ENCODE assay signal across 1 cellular context in the genomic region with DNA sequence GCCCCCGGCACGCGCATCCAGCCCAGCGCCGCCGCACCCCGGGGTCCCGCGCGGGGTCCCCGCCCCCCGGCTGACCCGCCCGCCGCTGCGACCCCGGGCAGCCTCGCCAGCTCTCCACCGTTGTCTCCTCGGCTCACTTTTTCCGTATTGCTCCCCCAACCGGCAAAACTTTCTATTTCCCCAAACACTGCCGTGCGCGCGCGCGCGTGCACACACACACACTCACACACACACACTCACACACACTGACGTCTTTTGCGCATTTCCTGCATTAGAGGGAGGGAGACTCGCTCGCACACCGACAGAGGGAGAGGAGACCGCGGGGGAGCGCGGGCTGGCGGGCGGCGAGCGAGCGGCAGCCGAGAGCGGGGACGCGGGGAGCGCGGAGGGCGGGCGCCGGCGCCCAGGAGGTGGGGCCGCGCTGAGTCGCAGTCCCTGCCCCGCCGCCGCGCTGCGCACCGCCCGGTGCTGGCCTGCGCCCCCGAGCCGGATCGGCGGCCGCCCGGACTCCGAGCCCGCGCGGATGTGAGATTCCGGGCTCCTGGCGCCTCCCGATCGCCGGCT.
TF ChIP-seq lines count a peak whose summit lies in the region.

No MANE protein-coding gene starts in this region.

TF ChIP-seq in HepG2, 621 proteins besides CTCF, POLR2A, EP300 and RAD21 (continued from another document and continues in another):
- TF ChIP-seq, protein P1, sequence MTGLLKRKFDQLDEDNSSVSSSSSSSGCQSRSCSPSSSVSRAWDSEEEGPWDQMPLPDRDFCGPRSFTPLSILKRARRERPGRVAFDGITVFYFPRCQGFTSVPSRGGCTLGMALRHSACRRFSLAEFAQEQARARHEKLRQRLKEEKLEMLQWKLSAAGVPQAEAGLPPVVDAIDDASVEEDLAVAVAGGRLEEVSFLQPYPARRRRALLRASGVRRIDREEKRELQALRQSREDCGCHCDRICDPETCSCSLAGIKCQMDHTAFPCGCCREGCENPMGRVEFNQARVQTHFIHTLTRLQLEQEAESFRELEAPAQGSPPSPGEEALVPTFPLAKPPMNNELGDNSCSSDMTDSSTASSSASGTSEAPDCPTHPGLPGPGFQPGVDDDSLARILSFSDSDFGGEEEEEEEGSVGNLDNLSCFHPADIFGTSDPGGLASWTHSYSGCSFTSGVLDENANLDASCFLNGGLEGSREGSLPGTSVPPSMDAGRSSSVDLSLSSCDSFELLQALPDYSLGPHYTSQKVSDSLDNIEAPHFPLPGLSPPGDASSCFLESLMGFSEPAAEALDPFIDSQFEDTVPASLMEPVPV (CRISPR knock-in tag; IDR thresholded peaks at IDR 0.05) = no peak; the same call in 1 of the 2 replicates
- TF ChIP-seq, protein P2, sequence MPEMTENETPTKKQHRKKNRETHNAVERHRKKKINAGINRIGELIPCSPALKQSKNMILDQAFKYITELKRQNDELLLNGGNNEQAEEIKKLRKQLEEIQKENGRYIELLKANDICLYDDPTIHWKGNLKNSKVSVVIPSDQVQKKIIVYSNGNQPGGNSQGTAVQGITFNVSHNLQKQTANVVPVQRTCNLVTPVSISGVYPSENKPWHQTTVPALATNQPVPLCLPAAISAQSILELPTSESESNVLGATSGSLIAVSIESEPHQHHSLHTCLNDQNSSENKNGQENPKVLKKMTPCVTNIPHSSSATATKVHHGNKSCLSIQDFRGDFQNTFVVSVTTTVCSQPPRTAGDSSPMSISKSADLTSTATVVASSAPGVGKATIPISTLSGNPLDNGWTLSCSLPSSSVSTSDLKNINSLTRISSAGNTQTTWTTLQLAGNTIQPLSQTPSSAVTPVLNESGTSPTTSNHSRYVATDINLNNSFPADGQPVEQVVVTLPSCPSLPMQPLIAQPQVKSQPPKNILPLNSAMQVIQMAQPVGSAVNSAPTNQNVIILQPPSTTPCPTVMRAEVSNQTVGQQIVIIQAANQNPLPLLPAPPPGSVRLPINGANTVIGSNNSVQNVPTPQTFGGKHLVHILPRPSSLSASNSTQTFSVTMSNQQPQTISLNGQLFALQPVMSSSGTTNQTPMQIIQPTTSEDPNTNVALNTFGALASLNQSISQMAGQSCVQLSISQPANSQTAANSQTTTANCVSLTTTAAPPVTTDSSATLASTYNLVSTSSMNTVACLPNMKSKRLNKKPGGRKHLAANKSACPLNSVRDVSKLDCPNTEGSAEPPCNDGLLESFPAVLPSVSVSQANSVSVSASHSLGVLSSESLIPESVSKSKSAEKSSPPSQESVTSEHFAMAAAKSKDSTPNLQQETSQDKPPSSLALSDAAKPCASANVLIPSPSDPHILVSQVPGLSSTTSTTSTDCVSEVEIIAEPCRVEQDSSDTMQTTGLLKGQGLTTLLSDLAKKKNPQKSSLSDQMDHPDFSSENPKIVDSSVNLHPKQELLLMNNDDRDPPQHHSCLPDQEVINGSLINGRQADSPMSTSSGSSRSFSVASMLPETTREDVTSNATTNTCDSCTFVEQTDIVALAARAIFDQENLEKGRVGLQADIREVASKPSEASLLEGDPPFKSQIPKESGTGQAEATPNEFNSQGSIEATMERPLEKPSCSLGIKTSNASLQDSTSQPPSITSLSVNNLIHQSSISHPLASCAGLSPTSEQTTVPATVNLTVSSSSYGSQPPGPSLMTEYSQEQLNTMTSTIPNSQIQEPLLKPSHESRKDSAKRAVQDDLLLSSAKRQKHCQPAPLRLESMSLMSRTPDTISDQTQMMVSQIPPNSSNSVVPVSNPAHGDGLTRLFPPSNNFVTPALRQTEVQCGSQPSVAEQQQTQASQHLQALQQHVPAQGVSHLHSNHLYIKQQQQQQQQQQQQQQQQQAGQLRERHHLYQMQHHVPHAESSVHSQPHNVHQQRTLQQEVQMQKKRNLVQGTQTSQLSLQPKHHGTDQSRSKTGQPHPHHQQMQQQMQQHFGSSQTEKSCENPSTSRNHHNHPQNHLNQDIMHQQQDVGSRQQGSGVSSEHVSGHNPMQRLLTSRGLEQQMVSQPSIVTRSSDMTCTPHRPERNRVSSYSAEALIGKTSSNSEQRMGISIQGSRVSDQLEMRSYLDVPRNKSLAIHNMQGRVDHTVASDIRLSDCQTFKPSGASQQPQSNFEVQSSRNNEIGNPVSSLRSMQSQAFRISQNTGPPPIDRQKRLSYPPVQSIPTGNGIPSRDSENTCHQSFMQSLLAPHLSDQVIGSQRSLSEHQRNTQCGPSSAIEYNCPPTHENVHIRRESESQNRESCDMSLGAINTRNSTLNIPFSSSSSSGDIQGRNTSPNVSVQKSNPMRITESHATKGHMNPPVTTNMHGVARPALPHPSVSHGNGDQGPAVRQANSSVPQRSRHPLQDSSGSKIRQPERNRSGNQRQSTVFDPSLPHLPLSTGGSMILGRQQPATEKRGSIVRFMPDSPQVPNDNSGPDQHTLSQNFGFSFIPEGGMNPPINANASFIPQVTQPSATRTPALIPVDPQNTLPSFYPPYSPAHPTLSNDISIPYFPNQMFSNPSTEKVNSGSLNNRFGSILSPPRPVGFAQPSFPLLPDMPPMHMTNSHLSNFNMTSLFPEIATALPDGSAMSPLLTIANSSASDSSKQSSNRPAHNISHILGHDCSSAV (CRISPR knock-in tag; IDR thresholded peaks at IDR 0.05; ENCODE audit: borderline replicate concordance) = no peak
- TF ChIP-seq NONO (IDR thresholded peaks at IDR 0.05) (no peak), NONO (CRISPR knock-in tag; conservative IDR thresholded peaks at IDR 0.05) (peak; percentile 97), KLF11 (CRISPR knock-in tag; IDR thresholded peaks at IDR 0.05) (no peak), STAG1 (CRISPR knock-in tag; IDR thresholded peaks at IDR 0.05) (no peak; the same call in 1 of the 2 replicates), TBX3 (IDR thresholded peaks at IDR 0.05; ENCODE audit: borderline replicate concordance) (no peak), ZNF605 (CRISPR knock-in tag; IDR thresholded peaks at IDR 0.05) (no peak), CBX1 (IDR thresholded peaks at IDR 0.05; ENCODE audit: low read depth) (peak; percentile 90), ZNF430 (CRISPR knock-in tag; IDR thresholded peaks at IDR 0.05) (peak; percentile 87), ATM (IDR thresholded peaks at IDR 0.05; ENCODE audit: borderline replicate concordance) (no peak), SMARCE1 (IDR thresholded peaks at IDR 0.05; ENCODE audit: borderline replicate concordance) (no peak), ZNF556 (CRISPR knock-in tag; IDR thresholded peaks at IDR 0.05; ENCODE audit: borderline replicate concordance) (peak; percentile 87; the same call in 1 of the 2 replicates), RNF2 (conservative IDR thresholded peaks at IDR 0.05; ENCODE audit: low read depth) (no peak; the same call in 1 of the 2 replicates), ZNF33A (CRISPR knock-in tag; IDR thresholded peaks at IDR 0.05; ENCODE audit: borderline replicate concordance) (no peak)
- TF ChIP-seq, protein P3, sequence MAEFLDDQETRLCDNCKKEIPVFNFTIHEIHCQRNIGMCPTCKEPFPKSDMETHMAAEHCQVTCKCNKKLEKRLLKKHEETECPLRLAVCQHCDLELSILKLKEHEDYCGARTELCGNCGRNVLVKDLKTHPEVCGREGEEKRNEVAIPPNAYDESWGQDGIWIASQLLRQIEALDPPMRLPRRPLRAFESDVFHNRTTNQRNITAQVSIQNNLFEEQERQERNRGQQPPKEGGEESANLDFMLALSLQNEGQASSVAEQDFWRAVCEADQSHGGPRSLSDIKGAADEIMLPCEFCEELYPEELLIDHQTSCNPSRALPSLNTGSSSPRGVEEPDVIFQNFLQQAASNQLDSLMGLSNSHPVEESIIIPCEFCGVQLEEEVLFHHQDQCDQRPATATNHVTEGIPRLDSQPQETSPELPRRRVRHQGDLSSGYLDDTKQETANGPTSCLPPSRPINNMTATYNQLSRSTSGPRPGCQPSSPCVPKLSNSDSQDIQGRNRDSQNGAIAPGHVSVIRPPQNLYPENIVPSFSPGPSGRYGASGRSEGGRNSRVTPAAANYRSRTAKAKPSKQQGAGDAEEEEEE (CRISPR knock-in tag; IDR thresholded peaks at IDR 0.05; ENCODE audit: borderline replicate concordance) = no peak
- TF ChIP-seq, protein P4, sequence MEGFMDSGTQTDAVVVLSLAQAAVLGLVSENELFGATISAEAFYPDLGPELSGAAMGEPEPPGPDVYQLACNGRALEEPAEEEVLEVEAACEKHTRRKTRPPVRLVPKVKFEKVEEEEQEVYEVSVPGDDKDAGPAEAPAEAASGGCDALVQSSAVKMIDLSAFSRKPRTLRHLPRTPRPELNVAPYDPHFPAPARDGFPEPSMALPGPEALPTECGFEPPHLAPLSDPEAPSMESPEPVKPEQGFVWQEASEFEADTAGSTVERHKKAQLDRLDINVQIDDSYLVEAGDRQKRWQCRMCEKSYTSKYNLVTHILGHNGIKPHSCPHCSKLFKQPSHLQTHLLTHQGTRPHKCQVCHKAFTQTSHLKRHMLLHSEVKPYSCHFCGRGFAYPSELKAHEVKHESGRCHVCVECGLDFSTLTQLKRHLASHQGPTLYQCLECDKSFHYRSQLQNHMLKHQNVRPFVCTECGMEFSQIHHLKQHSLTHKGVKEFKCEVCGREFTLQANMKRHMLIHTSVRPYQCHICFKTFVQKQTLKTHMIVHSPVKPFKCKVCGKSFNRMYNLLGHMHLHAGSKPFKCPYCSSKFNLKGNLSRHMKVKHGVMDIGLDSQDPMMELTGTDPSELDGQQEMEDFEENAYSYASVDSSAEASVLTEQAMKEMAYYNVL (CRISPR knock-in tag; IDR thresholded peaks at IDR 0.05; ENCODE audit: borderline replicate concordance) = no peak
- TF ChIP-seq, protein P5, sequence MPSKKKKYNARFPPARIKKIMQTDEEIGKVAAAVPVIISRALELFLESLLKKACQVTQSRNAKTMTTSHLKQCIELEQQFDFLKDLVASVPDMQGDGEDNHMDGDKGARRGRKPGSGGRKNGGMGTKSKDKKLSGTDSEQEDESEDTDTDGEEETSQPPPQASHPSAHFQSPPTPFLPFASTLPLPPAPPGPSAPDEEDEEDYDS (CRISPR knock-in tag; IDR thresholded peaks at IDR 0.05) = peak; percentile 57; the same call in 1 of the 2 replicates
- TF ChIP-seq, protein P6, sequence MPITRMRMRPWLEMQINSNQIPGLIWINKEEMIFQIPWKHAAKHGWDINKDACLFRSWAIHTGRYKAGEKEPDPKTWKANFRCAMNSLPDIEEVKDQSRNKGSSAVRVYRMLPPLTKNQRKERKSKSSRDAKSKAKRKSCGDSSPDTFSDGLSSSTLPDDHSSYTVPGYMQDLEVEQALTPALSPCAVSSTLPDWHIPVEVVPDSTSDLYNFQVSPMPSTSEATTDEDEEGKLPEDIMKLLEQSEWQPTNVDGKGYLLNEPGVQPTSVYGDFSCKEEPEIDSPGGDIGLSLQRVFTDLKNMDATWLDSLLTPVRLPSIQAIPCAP (CRISPR knock-in tag; IDR thresholded peaks at IDR 0.05; ENCODE audit: low read depth) = no peak
- TF ChIP-seq, protein P7, sequence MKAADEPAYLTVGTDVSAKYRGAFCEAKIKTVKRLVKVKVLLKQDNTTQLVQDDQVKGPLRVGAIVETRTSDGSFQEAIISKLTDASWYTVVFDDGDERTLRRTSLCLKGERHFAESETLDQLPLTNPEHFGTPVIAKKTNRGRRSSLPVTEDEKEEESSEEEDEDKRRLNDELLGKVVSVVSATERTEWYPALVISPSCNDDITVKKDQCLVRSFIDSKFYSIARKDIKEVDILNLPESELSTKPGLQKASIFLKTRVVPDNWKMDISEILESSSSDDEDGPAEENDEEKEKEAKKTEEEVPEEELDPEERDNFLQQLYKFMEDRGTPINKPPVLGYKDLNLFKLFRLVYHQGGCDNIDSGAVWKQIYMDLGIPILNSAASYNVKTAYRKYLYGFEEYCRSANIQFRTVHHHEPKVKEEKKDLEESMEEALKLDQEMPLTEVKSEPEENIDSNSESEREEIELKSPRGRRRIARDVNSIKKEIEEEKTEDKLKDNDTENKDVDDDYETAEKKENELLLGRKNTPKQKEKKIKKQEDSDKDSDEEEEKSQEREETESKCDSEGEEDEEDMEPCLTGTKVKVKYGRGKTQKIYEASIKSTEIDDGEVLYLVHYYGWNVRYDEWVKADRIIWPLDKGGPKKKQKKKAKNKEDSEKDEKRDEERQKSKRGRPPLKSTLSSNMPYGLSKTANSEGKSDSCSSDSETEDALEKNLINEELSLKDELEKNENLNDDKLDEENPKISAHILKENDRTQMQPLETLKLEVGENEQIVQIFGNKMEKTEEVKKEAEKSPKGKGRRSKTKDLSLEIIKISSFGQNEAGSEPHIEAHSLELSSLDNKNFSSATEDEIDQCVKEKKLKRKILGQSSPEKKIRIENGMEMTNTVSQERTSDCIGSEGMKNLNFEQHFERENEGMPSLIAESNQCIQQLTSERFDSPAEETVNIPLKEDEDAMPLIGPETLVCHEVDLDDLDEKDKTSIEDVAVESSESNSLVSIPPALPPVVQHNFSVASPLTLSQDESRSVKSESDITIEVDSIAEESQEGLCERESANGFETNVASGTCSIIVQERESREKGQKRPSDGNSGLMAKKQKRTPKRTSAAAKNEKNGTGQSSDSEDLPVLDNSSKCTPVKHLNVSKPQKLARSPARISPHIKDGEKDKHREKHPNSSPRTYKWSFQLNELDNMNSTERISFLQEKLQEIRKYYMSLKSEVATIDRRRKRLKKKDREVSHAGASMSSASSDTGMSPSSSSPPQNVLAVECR (CRISPR knock-in tag; IDR thresholded peaks at IDR 0.05; ENCODE audit: borderline replicate concordance) = peak; percentile 67; the same call in 1 of the 2 replicates
- TF ChIP-seq, protein P8, sequence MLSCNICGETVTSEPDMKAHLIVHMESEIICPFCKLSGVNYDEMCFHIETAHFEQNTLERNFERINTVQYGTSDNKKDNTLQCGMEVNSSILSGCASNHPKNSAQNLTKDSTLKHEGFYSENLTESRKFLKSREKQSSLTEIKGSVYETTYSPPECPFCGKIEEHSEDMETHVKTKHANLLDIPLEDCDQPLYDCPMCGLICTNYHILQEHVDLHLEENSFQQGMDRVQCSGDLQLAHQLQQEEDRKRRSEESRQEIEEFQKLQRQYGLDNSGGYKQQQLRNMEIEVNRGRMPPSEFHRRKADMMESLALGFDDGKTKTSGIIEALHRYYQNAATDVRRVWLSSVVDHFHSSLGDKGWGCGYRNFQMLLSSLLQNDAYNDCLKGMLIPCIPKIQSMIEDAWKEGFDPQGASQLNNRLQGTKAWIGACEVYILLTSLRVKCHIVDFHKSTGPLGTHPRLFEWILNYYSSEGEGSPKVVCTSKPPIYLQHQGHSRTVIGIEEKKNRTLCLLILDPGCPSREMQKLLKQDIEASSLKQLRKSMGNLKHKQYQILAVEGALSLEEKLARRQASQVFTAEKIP (CRISPR knock-in tag; IDR thresholded peaks at IDR 0.05; ENCODE audit: borderline replicate concordance) = no peak
- TF ChIP-seq, protein P9, sequence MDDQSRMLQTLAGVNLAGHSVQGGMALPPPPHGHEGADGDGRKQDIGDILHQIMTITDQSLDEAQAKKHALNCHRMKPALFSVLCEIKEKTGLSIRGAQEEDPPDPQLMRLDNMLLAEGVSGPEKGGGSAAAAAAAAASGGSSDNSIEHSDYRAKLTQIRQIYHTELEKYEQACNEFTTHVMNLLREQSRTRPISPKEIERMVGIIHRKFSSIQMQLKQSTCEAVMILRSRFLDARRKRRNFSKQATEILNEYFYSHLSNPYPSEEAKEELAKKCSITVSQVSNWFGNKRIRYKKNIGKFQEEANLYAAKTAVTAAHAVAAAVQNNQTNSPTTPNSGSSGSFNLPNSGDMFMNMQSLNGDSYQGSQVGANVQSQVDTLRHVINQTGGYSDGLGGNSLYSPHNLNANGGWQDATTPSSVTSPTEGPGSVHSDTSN (CRISPR knock-in tag; IDR thresholded peaks at IDR 0.05; ENCODE audit: borderline replicate concordance) = 0 out of 2 replicates have a peak, but pooled peaks have one; percentile 11
- TF ChIP-seq, protein P10, sequence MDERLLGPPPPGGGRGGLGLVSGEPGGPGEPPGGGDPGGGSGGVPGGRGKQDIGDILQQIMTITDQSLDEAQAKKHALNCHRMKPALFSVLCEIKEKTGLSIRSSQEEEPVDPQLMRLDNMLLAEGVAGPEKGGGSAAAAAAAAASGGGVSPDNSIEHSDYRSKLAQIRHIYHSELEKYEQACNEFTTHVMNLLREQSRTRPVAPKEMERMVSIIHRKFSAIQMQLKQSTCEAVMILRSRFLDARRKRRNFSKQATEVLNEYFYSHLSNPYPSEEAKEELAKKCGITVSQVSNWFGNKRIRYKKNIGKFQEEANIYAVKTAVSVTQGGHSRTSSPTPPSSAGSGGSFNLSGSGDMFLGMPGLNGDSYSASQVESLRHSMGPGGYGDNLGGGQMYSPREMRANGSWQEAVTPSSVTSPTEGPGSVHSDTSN (CRISPR knock-in tag; IDR thresholded peaks at IDR 0.05) = no peak
